ENCODE assay signal across 13 cellular contexts in the genomic region with DNA sequence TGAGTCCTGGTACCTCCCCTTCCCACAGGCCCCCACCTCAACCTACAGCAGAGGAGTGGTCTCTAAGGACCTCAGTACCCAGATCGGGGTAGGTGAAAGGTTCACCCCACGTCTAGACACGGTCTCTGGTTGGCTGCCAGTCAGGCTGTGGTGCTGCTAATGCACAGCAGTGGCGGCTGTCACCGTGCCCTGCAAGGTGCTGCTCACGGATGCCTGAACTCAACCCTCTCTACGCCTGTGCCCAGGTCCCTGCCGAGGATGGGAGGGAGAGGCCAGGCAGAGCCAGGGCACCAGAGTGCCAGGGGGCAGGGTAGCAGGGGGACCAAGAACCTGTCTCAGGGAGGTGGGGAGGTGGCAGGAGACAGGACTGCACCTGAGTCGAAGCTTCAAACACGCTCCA. TPM values are rescaled to one million over a fixed set of nuclear protein-coding genes. Genes with fewer than 3 reads are reported as not detected.
DNase-seq lines count a peak whose midpoint lies in the region; FAIRE-seq and TF ChIP-seq lines count a peak whose summit lies in the region.
"Had no signal": no experiment of that assay in that cellular context is flagged by ENCODE, and none has a peak within 500 bp of the region (broad histone marks: within the 10 kb centered on the region; RNA-seq: fewer than 3 reads in every experiment).

No MANE protein-coding gene starts in this region.

- no peak for FAIRE-seq in kidney (lab: Jason Lieb, UNC)

- H3K9ac ChIP-seq in kidney (ENCODE audit: low read length in 2 of 2) (no peak overlapping the region), skeletal muscle tissue (ENCODE audit: low read depth in 1 of 3, low read length in 3 of 3) (peak overlapping the region in 2 of 3 donors; percentile 20 to 54)

- DNase-seq in AG04450 (ENCODE audit: low read depth, low spot score) (no peak), ascending aorta (ENCODE audit: low spot score in 2 of 2) (no peak), kidney (peak; percentile 72), dedifferentiated amniotic fluid mesenchymal stem cell (ENCODE audit: extremely low spot score) (no peak), MG63 (no peak), NCI-H146 treated with DMSO at 0.1 percent for 48 hours (lab: John Stamatoyannopoulos, UW; ENCODE audit: unreplicated experiment) (no peak), NCI-H1436 (lab: John Stamatoyannopoulos, UW) (no peak)
- DNase-seq: activated CD8-positive, alpha-beta memory T cell treated with anti-CD3 and anti-CD28 coated beads for 24 hours; GDM1; NCI-H2081 treated with DMSO at 0.1 percent for 48 hours; NCI-H526; PC-3 had no signal

- H3K4me3 ChIP-seq in AG04450 (ENCODE audit: low read depth, low read length) (no peak overlapping the region), ascending aorta (no peak overlapping the region), kidney (ENCODE audit: low read length in 2 of 2) (no peak overlapping the region), skeletal muscle tissue (ENCODE audit: low read length in 3 of 3) (no peak overlapping the region), MG63 (no peak overlapping the region)

- CTCF ChIA-PET in AG04450 (lab: Charles Lee) = interaction anchor here (1.5 to 13.5 kb wide), 2 partner anchors 23 to 32 kb away, joined by 4 to 145 read pairs; no protein-coding TSS in a partner anchor

- intact Hi-C loops in ascending aorta (cut with DNase I) (no loop called here), kidney (cut with DNase I) (no loop called here)

- H3K36me3 ChIP-seq in ascending aorta = no peaks in the 10 kb centered on the region
- H3K36me3 ChIP-seq in kidney (ENCODE audit: control insufficient read depth in 1 of 2, insufficient read depth in 2 of 2, low read length in 2 of 2) = no peaks in the 10 kb centered on the region
- no peaks in the 10 kb centered on the region for H3K36me3 ChIP-seq in skeletal muscle tissue (ENCODE audit: control insufficient read depth in 3 of 3, insufficient read depth in 3 of 3, low read length in 3 of 3)
- no peaks in the 10 kb centered on the region for H3K36me3 ChIP-seq in MG63

- POLR2A ChIA-PET in AG04450 (lab: Yijun Ruan, JAX) = interaction anchor here (1.0 kb wide), 1 partner anchor 14 kb away, joined by 4 read pairs; the partner anchor contains the start of gene IER5L

- TF ChIP-seq CTCF in AG04450 (IDR thresholded peaks at IDR 0.05; ENCODE audit: low read depth, low read length) = no peak
- TF ChIP-seq CTCF in ascending aorta (IDR thresholded peaks at IDR 0.05) = no peak
- no peak for TF ChIP-seq CTCF in kidney (IDR thresholded peaks at IDR 0.05; ENCODE audit: borderline replicate concordance, extremely low read depth, insufficient read depth)

- peaks cover 17% of the 10 kb centered on the region for H3K9me3 ChIP-seq in AG04450 (ENCODE audit: control insufficient read depth, insufficient read depth, low read length)
- no peaks in the 10 kb centered on the region for H3K9me3 ChIP-seq in ascending aorta
- H3K9me3 ChIP-seq in kidney (ENCODE audit: control insufficient read depth in 1 of 2, low read length in 2 of 2) = no peaks in the 10 kb centered on the region
- no peaks in the 10 kb centered on the region for H3K9me3 ChIP-seq in skeletal muscle tissue (ENCODE audit: control insufficient read depth in 3 of 3, low read length in 3 of 3)
- no peaks in the 10 kb centered on the region for H3K9me3 ChIP-seq in MG63

- H3K4me1 ChIP-seq in ascending aorta = peaks cover 0 to 33% of the 10 kb centered on the region in 2 donors
- H3K4me1 ChIP-seq in kidney (ENCODE audit: control insufficient read depth in 1 of 2, insufficient read depth in 1 of 2, low read depth in 1 of 2, low read length in 2 of 2) = peaks cover 7 to 12% of the 10 kb centered on the region in 2 donors
- H3K4me1 ChIP-seq in skeletal muscle tissue (ENCODE audit: control insufficient read depth in 3 of 3, insufficient read depth in 3 of 3, low read length in 3 of 3) = peaks cover 26 to 29% (median 29%) of the 10 kb centered on the region in 3 donors

- H3K27ac ChIP-seq in AG04450 (ENCODE audit: low read depth, low read length) (peak overlapping the region; percentile 57), ascending aorta (peak overlapping the region; percentile 82 to 87), kidney (ENCODE audit: low read depth in 2 of 2, low read length in 2 of 2) (peak overlapping the region in 1 of 2 donors; percentile 60), skeletal muscle tissue (ENCODE audit: low read depth, low read length) (peak overlapping the region; percentile 62)

- no peaks in the 10 kb centered on the region for H3K27me3 ChIP-seq in AG04450 (ENCODE audit: control insufficient read depth, insufficient read depth, low read length)
- no peaks in the 10 kb centered on the region for H3K27me3 ChIP-seq in ascending aorta
- H3K27me3 ChIP-seq in skeletal muscle tissue (ENCODE audit: control insufficient read depth in 3 of 3, insufficient read depth in 3 of 3, low read length in 3 of 3) = no peaks in the 10 kb centered on the region
- H3K27me3 ChIP-seq in MG63 = no peaks in the 10 kb centered on the region

RNA-seq across cellular contexts. Expression of gene IER5L, which starts 14.3 kb away (rescaled TPM):
- polyA plus RNA-seq in AG04450 (2011; rRNA removed) (4.9 TPM in 2 replicates), kidney (ENCODE audit: insufficient read depth, low read depth, low replicate concordance) (18.0 TPM)
- polyA minus RNA-seq in AG04450 (2011; rRNA and poly(A)+ RNA removed) = 4.7 and 6.5 TPM in 2 replicates
- total RNA-seq in ascending aorta (86.1 TPM), kidney (46.9 TPM), skeletal muscle tissue (16.7 TPM)
- total RNA-seq in MG63 (2014; rRNA removed; shearing (Covaris generic); ENCODE audit: low replicate concordance) = 15.7 and 21.7 TPM in 2 replicates

RNA-seq across cellular contexts. Expression of gene PTPA, which starts 52.5 kb away (rescaled TPM):
- 140 and 159 TPM in 2 replicates for polyA plus RNA-seq in AG04450 (2011; rRNA removed)
- 141 and 154 TPM in 2 replicates for polyA minus RNA-seq in AG04450 (2011; rRNA and poly(A)+ RNA removed)
- total RNA-seq in ascending aorta = 61.6 TPM
- 164 TPM for total RNA-seq in kidney
- polyA plus RNA-seq in kidney (ENCODE audit: insufficient read depth, low read depth, low replicate concordance) = 161 TPM
- 66.8 TPM for total RNA-seq in skeletal muscle tissue
- 76.3 and 127 TPM in 2 replicates for total RNA-seq in MG63 (2014; rRNA removed; shearing (Covaris generic); ENCODE audit: low replicate concordance)

RNA-seq across cellular contexts. Expression of gene CRAT, which starts 53.2 kb away (rescaled TPM):
- polyA plus RNA-seq in AG04450 (2011; rRNA removed) (24.3 and 29.3 TPM in 2 replicates), kidney (ENCODE audit: insufficient read depth, low read depth, low replicate concordance) (76.8 TPM)
- 24.9 and 35.0 TPM in 2 replicates for polyA minus RNA-seq in AG04450 (2011; rRNA and poly(A)+ RNA removed)
- total RNA-seq in ascending aorta (110 TPM), kidney (32.3 TPM), skeletal muscle tissue (27.1 TPM)
- total RNA-seq in MG63 (2014; rRNA removed; shearing (Covaris generic); ENCODE audit: low replicate concordance) = 16.3 and 17.5 TPM in 2 replicates

Comparison
In these comparisons a context has a peak if more than half of its experiments do, and no peak if none do; other contexts are left out.
1. H3K9ac ChIP-seq: peak in skeletal muscle tissue (2 of 3); none in kidney (0 of 2).